21 cellular contexts compared by ENCODE assay signal in genomic region chr2:165011199-165011598, GRCh38. TPM values are rescaled to one million over a fixed set of nuclear protein-coding genes. Genes with fewer than 3 reads are reported as not detected.
"Had no signal": no experiment of that assay in that cellular context is flagged by ENCODE, and none has a peak within 500 bp of the region (broad histone marks: within the 10 kb centered on the region; RNA-seq: fewer than 3 reads in every experiment).

No MANE protein-coding gene starts in this region.

- DNase-seq: KBM-7, MG63, NCI-H1092, NCI-H1105 treated with DMSO at 0.1 percent for 48 hours, NCI-H1417 treated with DMSO at 0.1 percent for 48 hours, NCI-H146, NCI-H187, NCI-H2029, NCI-H2081 treated with DMSO at 0.1 percent for 48 hours, NCI-H2171, NCI-H446, NCI-H510A, NCI-H524 treated with DMSO at 0.1 percent for 48 hours, NCI-H69, NCI-H774, Right ventricle myocardium superior, RPMI8226, SIG-M5 had no signal

- H3K27me3 ChIP-seq: MG63, SJSA1 had no signal

- H3K36me3 ChIP-seq: MG63, SJSA1 had no signal

- H3K4me1 ChIP-seq: SJSA1 had no signal

- H3K9me3 ChIP-seq: MG63, SJSA1 had no signal

- H3K27ac ChIP-seq: SJSA1, SK-N-MC had no signal

- H3K4me3 ChIP-seq: MG63, SJSA1, SK-N-MC had no signal

RNA-seq across cellular contexts. Expression of gene SLC38A11, which starts 55.9 kb away (rescaled TPM):
- total RNA-seq: LHCN-M2, SJSA1 had no signal
